ENCODE assay signal across 11 cellular contexts in the genomic region with DNA sequence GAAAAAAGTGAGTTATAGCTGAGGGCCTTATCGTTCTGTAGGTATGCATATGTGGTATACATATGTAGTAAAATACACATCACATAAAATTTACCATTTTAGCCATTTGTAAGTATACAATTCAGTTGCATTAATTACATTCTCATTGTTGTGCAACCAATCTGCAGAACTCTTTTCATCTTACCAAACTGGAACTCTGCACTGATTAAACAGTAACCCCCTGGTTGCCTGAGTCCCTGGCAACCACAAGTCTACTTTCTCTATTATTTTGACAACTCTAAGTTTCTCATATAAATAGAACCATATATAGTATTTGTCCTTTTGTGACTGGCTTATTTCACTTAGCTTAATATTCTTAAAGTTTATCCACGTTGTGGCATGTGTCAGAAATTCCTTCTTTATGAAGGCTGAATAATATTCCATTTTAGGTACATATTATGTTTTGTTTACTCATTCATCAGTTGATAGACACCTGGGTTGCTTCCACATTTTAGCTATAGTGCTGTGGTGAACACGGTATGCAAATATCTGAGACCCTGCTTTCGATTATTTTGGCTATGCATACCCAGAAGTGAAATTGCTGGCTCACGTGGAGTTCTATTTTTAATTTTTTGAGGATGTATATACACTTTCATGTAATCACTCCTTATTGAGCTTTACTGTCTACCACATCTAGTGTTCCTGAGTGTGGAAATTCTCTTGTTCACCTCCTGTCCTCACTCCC.
A peak's percentile ranks its signal among the peaks of the same experiment; 100 is the strongest.
DNase-seq lines count a peak whose midpoint lies in the region; ATAC-seq lines count a peak whose summit lies in the region.
"Had no signal": no experiment of that assay in that cellular context is flagged by ENCODE, and none has a peak within 500 bp of the region (broad histone marks: within the 10 kb centered on the region; RNA-seq: fewer than 3 reads in every experiment).

No MANE protein-coding gene starts in this region.

- DNase-seq in NCI-H1930 (lab: John Stamatoyannopoulos, UW) (no peak), HK-2 (ENCODE audit: unreplicated experiment) (no peak), HuH-7 (ENCODE audit: low spot score) (no peak)
- DNase-seq: activated CD8-positive, alpha-beta memory T cell treated with anti-CD3 and anti-CD28 coated beads for 24 hours; DMS79 treated with DMSO at 0.1 percent for 48 hours; H7; NCI-H69 had no signal

- no peaks in the 10 kb centered on the region for H3K36me3 ChIP-seq in neuron (ENCODE audit: insufficient read depth, low read length)

- no peaks in the 10 kb centered on the region for H3K27me3 ChIP-seq in neuron (ENCODE audit: insufficient read depth, low read length)

- H3K4me3 ChIP-seq in neuron (ENCODE audit: low read length) = no peak overlapping the region

- ATAC-seq in GM19025 (IDR thresholded peaks at IDR 0.05; ENCODE audit: low read depth, unreplicated experiment) (peak; percentile 46), GM21825 (IDR thresholded peaks at IDR 0.05; ENCODE audit: unreplicated experiment) (peak; percentile 30), HG03442 (IDR thresholded peaks at IDR 0.05; ENCODE audit: unreplicated experiment) (peak; percentile 29)

- peaks cover 18% of the 10 kb centered on the region for H3K4me1 ChIP-seq in neuron (ENCODE audit: insufficient read depth, low read length)

- peak overlapping the region; percentile 90 for H2AFZ ChIP-seq in neuron (ENCODE audit: low read depth, low read length)

- no peaks in the 10 kb centered on the region for H3K9me3 ChIP-seq in neuron (ENCODE audit: low read length)
